ENCODE assay signal across 17 cellular contexts in genomic region chr11:12064954-12065280, GRCh38. TPM values are rescaled to one million over a fixed set of nuclear protein-coding genes. Genes with fewer than 3 reads are reported as not detected.
DNase-seq lines count a peak whose midpoint lies in the region; ATAC-seq and TF ChIP-seq lines count a peak whose summit lies in the region.
"Had no signal": no experiment of that assay in that cellular context is flagged by ENCODE, and none has a peak within 500 bp of the region (broad histone marks: within the 10 kb centered on the region; RNA-seq: fewer than 3 reads in every experiment).

No MANE protein-coding gene starts in this region.

- peaks cover 10% of the 10 kb centered on the region for H3K36me3 Mint-ChIP-seq in Caco-2 (ENCODE audit: insufficient read depth, unreplicated experiment)
- H3K36me3 Mint-ChIP-seq in activated CD4-positive, alpha-beta T cell treated with anti-CD3 and anti-CD28 coated beads, Interleukin-2, amount 10 ng/mL, durations not matched to agents 24 days and 14 days (ENCODE audit: low read depth): no peaks in the 10 kb centered on the region
- H3K36me3 Mint-ChIP-seq: IgD-negative memory B cell had no signal

- BruUV-seq in Caco-2 (replicated peaks; lab: Mats Ljungman, UMichigan) (no TSS peak), IMR-90 (replicated peaks; lab: Mats Ljungman, UMichigan) (no TSS peak)

- H4K20me1 ChIP-seq in IMR-90 (ENCODE audit: insufficient read depth, low read length): no peaks in the 10 kb centered on the region

- H3K4me2 ChIP-seq in IMR-90 (ENCODE audit: low read depth, low read length): no peak overlapping the region

- H3K9ac ChIP-seq in IMR-90 (ENCODE audit: low read depth, low read length): no peak overlapping the region
- H3K9ac ChIP-seq: GM23248 had no signal

- H3K4me1 ChIP-seq in Caco-2 (peaks cover 45% of the 10 kb centered on the region), IMR-90 (ENCODE audit: control insufficient read depth, insufficient read depth, low read length) (peaks cover 17% of the 10 kb centered on the region), neutrophil (ENCODE audit: control insufficient read depth in 1 of 2, insufficient read depth in 1 of 2, low read depth in 1 of 2, low read length in 1 of 2) (peaks cover 40% of the 10 kb centered on the region in 2 experiments)

- no peak for TF ChIP-seq RAD21 in IMR-90 (IDR thresholded peaks at IDR 0.05; ENCODE audit: low read length)

- TF ChIP-seq CTCF in Caco-2 (IDR thresholded peaks at IDR 0.05; ENCODE audit: insufficient read depth in 1 of 2, low read depth in 1 of 2, low read length in 1 of 2, severe bottlenecking in 1 of 2, unreplicated experiment in 1 of 2) (no peak), IMR-90 (conservative IDR thresholded peaks at IDR 0.05; ENCODE audit: low read depth, low read length) (no peak), neutrophil (IDR thresholded peaks at IDR 0.05) (no peak)

- H3K14ac ChIP-seq in IMR-90 (replicated peaks; ENCODE audit: low read depth, low read length): no peak overlapping the region

- CTCF ChIA-PET in Caco-2 (lab: Charles Lee): interaction anchor here (0.7 kb wide), 1 partner anchor 12 kb away, joined by 3 read pairs; no protein-coding TSS in a partner anchor
- CTCF ChIA-PET in IMR-90 (lab: Yijun Ruan, JAX): no interaction called here

- DNase-seq in Caco-2: no peak
- DNase-seq in IMR-90: no peak
- no peak for DNase-seq in epithelial cell of prostate (ENCODE audit: low read depth, low spot score)
- no peak for DNase-seq in activated CD4-positive, alpha-beta T cell treated with anti-CD3 and anti-CD28 coated beads, Interleukin-2, amount 10 ng/mL, durations not matched to agents 24 days and 14 days
- DNase-seq in HCEC 1CT: no peak
- no peak for DNase-seq in cerebellar cortex (ENCODE audit: low spot score)
- DNase-seq in NCI-H2081 treated with DMSO at 0.1 percent for 48 hours (lab: John Stamatoyannopoulos, UW): no peak
- DNase-seq: C1 segment of cervical spinal cord; CD4-positive, alpha-beta T cell; DMS153; DND-41; GDM1; GM23248 had no signal

- no peak overlapping the region for H3K27ac ChIP-seq in IMR-90 (ENCODE audit: insufficient read depth, low read length)
- H3K27ac ChIP-seq in epithelial cell of prostate: peak overlapping the region; percentile 96
- peak overlapping the region; percentile 24 for H3K27ac ChIP-seq in neutrophil
- H3K27ac ChIP-seq: GM23248 had no signal

- H3K4me1 Mint-ChIP-seq in Caco-2 (ENCODE audit: low read depth, unreplicated experiment): peaks cover 39% of the 10 kb centered on the region
- H3K4me1 Mint-ChIP-seq in activated CD4-positive, alpha-beta T cell treated with anti-CD3 and anti-CD28 coated beads, Interleukin-2, amount 10 ng/mL, durations not matched to agents 24 days and 14 days: peaks cover 13% of the 10 kb centered on the region
- H3K4me1 Mint-ChIP-seq: B cell, IgD-negative memory B cell had no signal

- intact Hi-C loops in Caco-2 (cut with micrococcal nuclease; ENCODE audit: unreplicated experiment): no loop called here
- intact Hi-C loops in IMR-90 (cut with micrococcal nuclease): no loop called here
- intact Hi-C loops in activated CD4-positive, alpha-beta T cell treated with anti-CD3 and anti-CD28 coated beads, Interleukin-2, amount 10 ng/mL, durations not matched to agents 24 days and 14 days (cut with micrococcal nuclease): no loop called here

- H3K9me3 ChIP-seq in Caco-2 (peaks cover 14% of the 10 kb centered on the region), IMR-90 (ENCODE audit: control insufficient read depth, insufficient read depth, low read length) (no peaks in the 10 kb centered on the region; the same call in 1 of the 2 replicates), neutrophil (no peaks in the 10 kb centered on the region)

- H3K4me3 Mint-ChIP-seq in Caco-2 (ENCODE audit: unreplicated experiment): no peak overlapping the region
- H3K4me3 Mint-ChIP-seq in activated CD4-positive, alpha-beta T cell treated with anti-CD3 and anti-CD28 coated beads, Interleukin-2, amount 10 ng/mL, durations not matched to agents 24 days and 14 days: no peak overlapping the region
- H3K4me3 Mint-ChIP-seq: B cell; CD4-positive, alpha-beta T cell; IgD-negative memory B cell had no signal

- no peak overlapping the region for H3K23ac ChIP-seq in IMR-90 (ENCODE audit: low read depth, low read length)

- H3K27ac Mint-ChIP-seq in Caco-2 (ENCODE audit: unreplicated experiment): peak overlapping the region; percentile 17
- no peak overlapping the region for H3K27ac Mint-ChIP-seq in activated CD4-positive, alpha-beta T cell treated with anti-CD3 and anti-CD28 coated beads, Interleukin-2, amount 10 ng/mL, durations not matched to agents 24 days and 14 days
- H3K27ac Mint-ChIP-seq: B cell; CD4-positive, alpha-beta T cell had no signal

- H2BK120ac ChIP-seq in IMR-90 (ENCODE audit: low read depth, low read length): peak overlapping the region; percentile 83; the same call in 1 of the 2 replicates

- H2BK20ac ChIP-seq in IMR-90 (ENCODE audit: low read depth, low read length): peak overlapping the region; percentile 9; the same call in 1 of the 2 replicates

- dilution Hi-C loops in IMR-90 (cut with HindIII; ENCODE audit: low sequenced_read_pairs, unreplicated experiment): no loop called here

- H3K27me3 Mint-ChIP-seq in Caco-2 (ENCODE audit: insufficient read depth, unreplicated experiment): no peaks in the 10 kb centered on the region
- H3K27me3 Mint-ChIP-seq in activated CD4-positive, alpha-beta T cell treated with anti-CD3 and anti-CD28 coated beads, Interleukin-2, amount 10 ng/mL, durations not matched to agents 24 days and 14 days: peaks cover 6% of the 10 kb centered on the region
- H3K27me3 Mint-ChIP-seq: CD4-positive, alpha-beta T cell had no signal

- H3K36me3 ChIP-seq in Caco-2 (ENCODE audit: control insufficient read depth, insufficient read depth, low read length) (no peaks in the 10 kb centered on the region), IMR-90 (ENCODE audit: control insufficient read depth, insufficient read depth, low read length) (no peaks in the 10 kb centered on the region), neutrophil (no peaks in the 10 kb centered on the region)

- in situ Hi-C loops in IMR-90 (cut with MboI; ENCODE audit: low sequenced_read_pairs): no loop called here

- peaks cover 9% of the 10 kb centered on the region for H3K9me1 ChIP-seq in IMR-90 (ENCODE audit: insufficient read depth, low read length)

- no peak overlapping the region for H2AK5ac ChIP-seq in IMR-90 (ENCODE audit: low read depth, low read length)

- no peak for ATAC-seq in IMR-90 (ENCODE audit: low read depth)

- no peak for TF ChIP-seq POLR2A in IMR-90 (IDR thresholded peaks at IDR 0.05; ENCODE audit: low read depth, low read length)

- peak overlapping the region; percentile 29 for H2BK5ac ChIP-seq in IMR-90 (ENCODE audit: low read depth, low read length, poor library complexity, severe bottlenecking)

- H3K4ac ChIP-seq in IMR-90 (ENCODE audit: low read depth, low read length): peak overlapping the region; percentile 70; the same call in 1 of the 2 replicates

- no peak overlapping the region for H2AFZ ChIP-seq in IMR-90 (replicated peaks; ENCODE audit: low read length, poor library complexity)
- H2AFZ ChIP-seq: GM23248 had no signal

- no peak overlapping the region for H2AK9ac ChIP-seq in IMR-90 (replicated peaks; ENCODE audit: low read depth, low read length, poor library complexity)

- H4K8ac ChIP-seq in IMR-90 (ENCODE audit: low read depth in 2 of 2, low read length in 2 of 2): no peak overlapping the region

- no peaks in the 10 kb centered on the region for H3K27me3 ChIP-seq in Caco-2 (replicated peaks; ENCODE audit: control insufficient read depth, insufficient read depth, low read length)
- H3K27me3 ChIP-seq in IMR-90 (ENCODE audit: control insufficient read depth, insufficient read depth, low read length): no peaks in the 10 kb centered on the region
- no peaks in the 10 kb centered on the region for H3K27me3 ChIP-seq in neutrophil

- H3K18ac ChIP-seq in IMR-90 (ENCODE audit: low read depth, low read length): no peak overlapping the region; the same call in 1 of the 2 replicates

- no peak overlapping the region for H3K56ac ChIP-seq in IMR-90 (ENCODE audit: extremely low read depth, insufficient read depth, low read length)

- POLR2A ChIA-PET in Caco-2 (lab: Charles Lee) (no interaction called here), IMR-90 (lab: Charles Lee; ENCODE audit: unreplicated experiment) (no interaction called here)

- no peaks in the 10 kb centered on the region for H3K9me3 Mint-ChIP-seq in Caco-2 (ENCODE audit: unreplicated experiment)
- peaks cover 5% of the 10 kb centered on the region for H3K9me3 Mint-ChIP-seq in activated CD4-positive, alpha-beta T cell treated with anti-CD3 and anti-CD28 coated beads, Interleukin-2, amount 10 ng/mL, durations not matched to agents 24 days and 14 days
- H3K9me3 Mint-ChIP-seq: CD4-positive, alpha-beta T cell; IgD-negative memory B cell had no signal

- H3K79me1 ChIP-seq in IMR-90 (ENCODE audit: low read depth in 1 of 2, low read length in 2 of 2): peaks cover 0 to 17% of the 10 kb centered on the region in 2 experiments; a peak in 1 of 4 replicates

- no CpG with 5 or more reads among the region's 3 CpGs for WGBS in IMR-90 (ENCODE audit: extremely low coverage in 2 of 2, insufficient read length in 1 of 2), 2 experiments

- no peak overlapping the region for H4K91ac ChIP-seq in IMR-90 (ENCODE audit: insufficient read depth, low read depth, low read length)

- H4K5ac ChIP-seq in IMR-90 (ENCODE audit: low read depth, low read length): no peak overlapping the region

- H3K4me3 ChIP-seq in Caco-2 (ENCODE audit: low read depth, low read length): no peak overlapping the region
- H3K4me3 ChIP-seq in IMR-90 (ENCODE audit: insufficient read depth, low read depth, low read length): no peak overlapping the region
- no peak overlapping the region for H3K4me3 ChIP-seq in neutrophil (ENCODE audit: low read depth in 1 of 2, low read length in 1 of 2)
- H3K4me3 ChIP-seq: GM23248 had no signal

- 0 out of 3 replicates have a peak overlapping the region, but pooled peaks have one; percentile 71 for H2BK15ac ChIP-seq in IMR-90 (ENCODE audit: low read depth, low read length)

TF ChIP-seq in IMR-90, 13 proteins besides CTCF, POLR2A, EP300 and RAD21 (continues in another document):
- no peak for TF ChIP-seq RFX5 (IDR thresholded peaks at IDR 0.05; ENCODE audit: low read depth, low read length)

RNA-seq across cellular contexts. Expression of gene MICAL2, which starts 45.5 kb away (rescaled TPM):
- total RNA-seq in Caco-2 (2022) (247 and 272 TPM in 2 replicates), IMR-90 (2012; rRNA removed) (285 and 336 TPM in 2 replicates)
- polyA plus RNA-seq in IMR-90 (2012; rRNA removed): 141 and 170 TPM in 2 replicates
- polyA plus RNA-seq in IMR-90 (2012; cell fraction: cytosol; rRNA removed): 63.9 and 84.9 TPM in 2 replicates
- 109 and 162 TPM in 2 replicates for polyA plus RNA-seq in IMR-90 (2012; cell fraction: nucleus; rRNA removed; ENCODE audit: low replicate concordance)
- 501 and 510 TPM in 2 replicates for total RNA-seq in activated CD4-positive, alpha-beta T cell treated with anti-CD3 and anti-CD28 coated beads, Interleukin-2, amount 10 ng/mL, durations not matched to agents 24 days and 14 days

RNA-seq across cellular contexts. Expression of gene DKK3, which starts 56.5 kb away (rescaled TPM):
- total RNA-seq in Caco-2 (2022) (156 and 165 TPM in 2 replicates), IMR-90 (2012; rRNA removed) (348 and 453 TPM in 2 replicates)
- polyA plus RNA-seq in IMR-90 (2012; rRNA removed): 838 and 964 TPM in 2 replicates
- polyA plus RNA-seq in IMR-90 (2012; cell fraction: cytosol; rRNA removed): 812 and 1,206 TPM in 2 replicates
- 383 and 412 TPM in 2 replicates for polyA plus RNA-seq in IMR-90 (2012; cell fraction: nucleus; rRNA removed; ENCODE audit: low replicate concordance)
- not detected in 2 replicates for total RNA-seq in activated CD4-positive, alpha-beta T cell treated with anti-CD3 and anti-CD28 coated beads, Interleukin-2, amount 10 ng/mL, durations not matched to agents 24 days and 14 days
- total RNA-seq: B cell, HT-29 had no signal
- polyA plus RNA-seq: IgD-negative memory B cell had no signal

Comparison
In these comparisons a context has a peak if more than half of its experiments do, and no peak if none do; other contexts are left out.
1. RNA of gene DKK3, which starts 56.5 kb away (total RNA-seq): 348 to 453 TPM in IMR-90 and 156 to 165 TPM in Caco-2; not detected in activated CD4-positive, alpha-beta T cell treated with anti-CD3 and anti-CD28 coated beads, Interleukin-2, amount 10 ng/mL, durations not matched to agents 24 days and 14 days; every median in the first group is over 100 times any median in the second.